In the genomic region with DNA sequence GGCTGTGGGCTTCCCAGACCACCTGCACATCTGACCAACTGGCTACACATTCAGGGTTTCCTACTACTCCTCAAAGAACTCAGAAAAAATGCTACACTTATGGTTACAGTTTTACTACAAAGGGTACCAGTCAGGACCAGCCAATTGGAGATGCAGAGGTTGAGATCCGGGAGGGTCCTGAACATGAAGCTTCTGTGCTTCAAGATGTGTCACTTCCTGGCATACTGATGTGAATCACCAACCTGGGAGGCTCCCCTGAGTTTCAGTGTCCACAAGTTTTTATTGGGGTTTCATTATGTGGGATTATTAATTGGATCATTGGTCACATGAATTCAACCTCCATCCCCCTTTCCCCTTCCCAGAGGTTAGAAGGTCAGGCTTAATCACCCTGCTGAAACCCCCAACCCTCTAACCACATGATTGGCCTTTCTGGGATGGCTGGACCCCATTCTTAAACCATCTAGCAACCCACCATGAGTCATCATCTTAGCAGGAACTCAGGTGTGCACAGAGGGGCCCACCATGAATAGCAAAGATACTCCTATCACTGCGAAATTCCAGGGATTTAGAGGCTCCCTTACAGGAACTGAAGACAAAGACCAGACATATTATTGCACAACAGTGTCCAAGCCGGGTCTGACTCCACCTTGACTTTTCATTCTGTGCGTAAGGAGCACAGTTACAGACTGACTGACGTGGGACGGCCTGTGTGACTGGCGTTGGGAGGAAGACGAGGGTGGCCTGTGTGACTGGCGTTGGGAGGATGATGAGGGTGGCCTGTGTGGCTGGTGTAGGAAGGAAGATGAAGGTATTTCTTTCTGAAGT, we compare ENCODE assay signal across 19 cellular contexts.
DNase-seq lines count a peak whose midpoint lies in the region; ATAC-seq, FAIRE-seq and TF ChIP-seq lines count a peak whose summit lies in the region.
"Had no signal": no experiment of that assay in that cellular context is flagged by ENCODE, and none has a peak within 500 bp of the region (broad histone marks: within the 10 kb centered on the region; RNA-seq: fewer than 3 reads in every experiment).

No MANE protein-coding gene starts in this region.

- WGBS in HepG2 (ENCODE audit: low lambda C conversion rate): 0% methylated on average over 9 of the region's 9 CpGs
- 49% methylated on average over 9 of the region's 9 CpGs for WGBS in right lobe of liver (ENCODE audit: insufficient coverage, low coverage, low lambda C conversion rate, missing lambda C conversion rate)

- no peak overlapping the region for H3K9ac ChIP-seq in HepG2 (ENCODE audit: insufficient read depth, low read depth, low read length)

- ATAC-seq in HepG2 (no peak), right lobe of liver (no peak), HG03565 (IDR thresholded peaks at IDR 0.05; ENCODE audit: unreplicated experiment) (no peak), GM18505 (IDR thresholded peaks at IDR 0.05; ENCODE audit: unreplicated experiment) (no peak), HG02870 (IDR thresholded peaks at IDR 0.05; ENCODE audit: unreplicated experiment) (no peak), GM19467 (IDR thresholded peaks at IDR 0.05; ENCODE audit: unreplicated experiment) (no peak)
- ATAC-seq: GM12878, Panc1 had no signal

- H3K4me3 ChIP-seq in HepG2 (replicated peaks in 1 of 3; ENCODE audit: insufficient read depth in 1 of 3, low read depth in 2 of 3, low read length in 3 of 3): no peak overlapping the region
- no peak overlapping the region for H3K4me3 ChIP-seq in right lobe of liver
- no peak overlapping the region for H3K4me3 ChIP-seq in choroid plexus epithelial cell (ENCODE audit: low read depth, low read length)
- H3K4me3 ChIP-seq: GM12878 had no signal

- POLR2A ChIA-PET in HepG2 (lab: Yijun Ruan, JAX): no interaction called here

- TF ChIP-seq POLR2A in HepG2 (IDR thresholded peaks at IDR 0.05; ENCODE audit: insufficient read depth in 1 of 2, low read depth in 2 of 2, low read length in 2 of 2) (no peak), right lobe of liver (IDR thresholded peaks at IDR 0.05) (no peak), GM18505 (IDR thresholded peaks at IDR 0.05; ENCODE audit: borderline replicate concordance, extremely low read depth, insufficient read depth, insufficient read length) (no peak)

- no peaks in the 10 kb centered on the region for H3K79me2 ChIP-seq in HepG2 (ENCODE audit: insufficient read depth, low read length)

- no TSS peak for BruUV-seq in HepG2 (replicated peaks; lab: Mats Ljungman, UMichigan)

- TF ChIP-seq CTCF in HepG2 (CRISPR knock-in tag; IDR thresholded peaks at IDR 0.05): no peak
- TF ChIP-seq CTCF in right lobe of liver (IDR thresholded peaks at IDR 0.05): no peak
- no peak for TF ChIP-seq CTCF in choroid plexus epithelial cell (conservative IDR thresholded peaks at IDR 0.05; ENCODE audit: low read depth, low read length)

- H4K20me1 ChIP-seq in HepG2 (ENCODE audit: insufficient read depth, low read length): no peaks in the 10 kb centered on the region

- FAIRE-seq in HepG2 (lab: Jason Lieb, UNC): no peak
- FAIRE-seq: GM12878 had no signal

- DNase-seq in HepG2 (ENCODE audit: low spot score) (no peak), right lobe of liver (no peak), choroid plexus epithelial cell (ENCODE audit: low read depth) (peak; percentile 17), kidney tubule cell (ENCODE audit: low spot score) (peak; percentile 88)
- DNase-seq: 8988T, Caco-2, HCEC 1CT, KG1, MM.1S, NCI-H187 treated with DMSO at 0.1 percent for 48 hours, NCI-H2171 treated with DMSO at 0.1 percent for 48 hours, NCI-H774, SHP77 treated with DMSO at 0.1 percent for 48 hours had no signal

- no peaks in the 10 kb centered on the region for H3K9me3 ChIP-seq in HepG2 (ENCODE audit: low read length)
- no peaks in the 10 kb centered on the region for H3K9me3 ChIP-seq in right lobe of liver
- H3K9me3 ChIP-seq: Caco-2 had no signal

- no peak for TF ChIP-seq EP300 in HepG2 (IDR thresholded peaks at IDR 0.05; ENCODE audit: low read depth in 2 of 2, low read length in 2 of 2)
- no peak for TF ChIP-seq EP300 in HepG2 (CRISPR knock-in tag; IDR thresholded peaks at IDR 0.05; ENCODE audit: borderline replicate concordance)

- H3K36me3 ChIP-seq in HepG2 (replicated peaks in 1 of 2; ENCODE audit: control insufficient read depth in 1 of 2, insufficient read depth in 2 of 2, low read length in 2 of 2) (no peaks in the 10 kb centered on the region), right lobe of liver (no peaks in the 10 kb centered on the region)

- H3K27me3 ChIP-seq in HepG2 (ENCODE audit: control insufficient read depth in 1 of 2, insufficient read depth in 2 of 2, low read length in 2 of 2) (no peaks in the 10 kb centered on the region; a peak in 1 of 5 replicates), right lobe of liver (no peaks in the 10 kb centered on the region)

- TF ChIP-seq RAD21 in HepG2 (CRISPR knock-in tag; IDR thresholded peaks at IDR 0.05): no peak

- in situ Hi-C loops in HepG2 (cut with HindIII; ENCODE audit: extremely low pct_ligation_motif_present, low pct_unique_long_range_greater_than_20kb): no loop called here

- H3K27ac ChIP-seq in HepG2 (ENCODE audit: extremely low read length, insufficient read depth, low read length) (no peak overlapping the region), right lobe of liver (no peak overlapping the region)

- intact Hi-C loops in HepG2 (cut with micrococcal nuclease; ENCODE audit: unreplicated experiment): no loop called here
- intact Hi-C loops in right lobe of liver (cut with DNase I): no loop called here

- H3K4me1 ChIP-seq in HepG2 (ENCODE audit: insufficient read depth, low read length): no peaks in the 10 kb centered on the region
- no peaks in the 10 kb centered on the region for H3K4me1 ChIP-seq in right lobe of liver
- H3K4me1 ChIP-seq: Caco-2 had no signal

- H3K4me2 ChIP-seq in HepG2 (ENCODE audit: low read depth, low read length): no peak overlapping the region

- no peak overlapping the region for H2AFZ ChIP-seq in HepG2 (ENCODE audit: low read length)

- CTCF ChIA-PET in HepG2 (lab: Yijun Ruan, JAX; ENCODE audit: low intra/inter-chr PET ratio, low total read pairs): no interaction called here

TF ChIP-seq in HepG2, 621 proteins besides CTCF, POLR2A, EP300 and RAD21:
- no peak for TF ChIP-seq ZIK1 (CRISPR knock-in tag; IDR thresholded peaks at IDR 0.05; ENCODE audit: borderline replicate concordance, low read depth)
- TF ChIP-seq CEBPB (IDR thresholded peaks at IDR 0.05; ENCODE audit: borderline replicate concordance, low read depth, low read length): peak; percentile 76

Comparison
In these comparisons a context has a peak if more than half of its experiments do, and no peak if none do; other contexts are left out.
1. DNase-seq: peak in choroid plexus epithelial cell (single experiment) and kidney tubule cell (single experiment); none in HepG2 (single experiment) and right lobe of liver (0 of 3).